ENCODE assay signal across 22 cellular contexts in the genomic region with DNA sequence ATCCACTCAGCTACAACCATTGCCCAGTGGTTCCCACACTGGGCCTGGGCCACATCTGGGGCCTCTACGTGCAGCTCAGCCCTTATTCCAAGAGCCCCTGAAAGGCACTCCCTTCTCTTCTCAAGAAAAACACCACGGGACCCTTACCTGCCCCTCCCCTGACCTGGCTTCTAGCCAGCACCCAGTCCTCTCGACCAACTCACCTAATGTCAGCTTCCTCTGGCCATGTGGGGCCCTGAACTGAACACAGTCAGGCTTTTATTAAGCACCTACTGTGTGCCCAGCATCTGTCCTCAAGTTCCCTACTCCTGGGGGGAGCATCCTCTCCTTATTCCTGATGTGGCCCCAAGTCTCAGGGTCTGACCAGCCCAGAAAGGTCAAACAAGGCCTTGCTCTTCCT.
"Had no signal": no experiment of that assay in that cellular context is flagged by ENCODE, and none has a peak within 500 bp of the region (broad histone marks: within the 10 kb centered on the region; RNA-seq: fewer than 3 reads in every experiment).

No MANE protein-coding gene starts in this region.

- ATAC-seq: left lung; psoas muscle; right cardiac atrium; stimulated activated effector memory CD8-positive, alpha-beta T cell treated with anti-CD3 and anti-CD28 coated beads, Interleukin-12 subunit alpha, Interleukin-12 subunit beta, amount 100 ng/mL, for 72 hours had no signal

- H3K27me3 ChIP-seq: ascending aorta, brain microvascular endothelial cell, colonic mucosa, neural progenitor cell, SJSA1, testis had no signal

- H2AFZ ChIP-seq: neural progenitor cell had no signal

- DNase-seq: activated CD4-positive, alpha-beta T cell treated with anti-CD3 and anti-CD28 coated beads for 1 hour; activated gamma-delta T cell; activated naive CD4-positive, alpha-beta T cell treated with anti-CD3 and anti-CD28 coated beads, Interleukin-2, amount 50 U/mL, for 16 hours; brain microvascular endothelial cell; colonic mucosa; erythroblast; foreskin fibroblast; kidney; left lung; naive B cell; psoas muscle; right cardiac atrium; stimulated activated CD4-positive, alpha-beta T cell treated with anti-CD3 and anti-CD28 coated beads, Interleukin-1b, Interleukin-23, amount 100 ng/mL, for 48 hours; T-helper 1 cell; T-helper 9 cell; testis; trophoblast cell had no signal

- H3K9ac ChIP-seq: neural progenitor cell had no signal

- H3K9me3 ChIP-seq: ascending aorta, colonic mucosa, left lung, psoas muscle, SJSA1, testis had no signal

- H3K4me2 ChIP-seq: neural progenitor cell had no signal

- FAIRE-seq: kidney had no signal

- H3K27ac ChIP-seq: ascending aorta, brain microvascular endothelial cell, colonic mucosa, left lung, neural progenitor cell, psoas muscle, SJSA1, testis had no signal

- H3K4me3 ChIP-seq: ascending aorta, colonic mucosa, left lung, lung, neural progenitor cell, psoas muscle, SJSA1, testis had no signal

- H3K36me3 ChIP-seq: ascending aorta, brain microvascular endothelial cell, colonic mucosa, left lung, neural progenitor cell, SJSA1 had no signal

- H3K4me1 ChIP-seq: ascending aorta, colonic mucosa, left lung, psoas muscle, testis had no signal
